In the genomic region with DNA sequence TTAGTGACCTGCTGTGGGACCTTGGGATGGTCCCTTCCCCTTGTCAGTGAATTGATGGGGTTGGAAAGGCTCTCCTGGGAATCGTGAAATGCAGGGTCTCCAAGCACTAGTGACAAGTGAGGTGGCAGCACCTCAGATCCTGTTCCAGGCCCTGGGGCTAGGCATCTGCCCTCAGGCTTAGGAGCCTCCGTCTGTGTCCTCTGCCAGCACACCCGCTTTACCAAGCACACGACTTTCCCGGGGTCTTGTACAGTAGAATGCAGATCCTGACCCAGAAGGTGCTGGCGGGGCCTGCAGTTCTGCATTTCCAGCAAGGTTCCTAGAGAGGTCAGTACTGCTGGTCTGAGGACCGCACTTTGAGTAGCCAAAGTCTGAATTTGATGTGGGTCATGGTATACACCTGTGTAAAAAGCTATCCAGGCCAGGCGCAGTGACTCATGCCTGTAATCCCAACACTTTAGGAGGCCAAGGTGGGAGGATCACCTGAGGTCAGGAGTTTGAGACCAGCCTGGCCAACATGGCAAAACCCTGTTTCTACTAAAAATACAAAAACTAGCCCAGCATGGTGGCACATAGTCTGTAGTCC, we compare ENCODE assay signal across 1 cellular context.
TF ChIP-seq lines count a peak whose summit lies in the region.

No MANE protein-coding gene starts in this region.

TF ChIP-seq in IMR-90, 13 proteins besides CTCF, POLR2A, EP300 and RAD21:
- TF ChIP-seq, protein P1, sequence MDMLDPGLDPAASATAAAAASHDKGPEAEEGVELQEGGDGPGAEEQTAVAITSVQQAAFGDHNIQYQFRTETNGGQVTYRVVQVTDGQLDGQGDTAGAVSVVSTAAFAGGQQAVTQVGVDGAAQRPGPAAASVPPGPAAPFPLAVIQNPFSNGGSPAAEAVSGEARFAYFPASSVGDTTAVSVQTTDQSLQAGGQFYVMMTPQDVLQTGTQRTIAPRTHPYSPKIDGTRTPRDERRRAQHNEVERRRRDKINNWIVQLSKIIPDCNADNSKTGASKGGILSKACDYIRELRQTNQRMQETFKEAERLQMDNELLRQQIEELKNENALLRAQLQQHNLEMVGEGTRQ (IDR thresholded peaks at IDR 0.05; ENCODE audit: low read depth, low read length), result no peak
- TF ChIP-seq MXI1 (IDR thresholded peaks at IDR 0.05; ENCODE audit: borderline replicate concordance, low read depth, low read length) (no peak), RCOR1 (IDR thresholded peaks at IDR 0.05; ENCODE audit: insufficient replicate concordance, low read length) (no peak), FOS (IDR thresholded peaks at IDR 0.05; ENCODE audit: low read depth, low read length) (no peak), SMC3 (IDR thresholded peaks at IDR 0.05; ENCODE audit: low read depth, low read length) (no peak), MAFK (IDR thresholded peaks at IDR 0.05; ENCODE audit: low read depth, low read length) (no peak)
